Comparison of ENCODE assay signal across 8 cellular contexts in genomic region chr13:46571189-46571901, GRCh38. TPM values are rescaled to one million over a fixed set of nuclear protein-coding genes. Genes with fewer than 3 reads are reported as not detected.
A peak's percentile ranks its signal among the peaks of the same experiment; 100 is the strongest.
DNase-seq lines count a peak whose midpoint lies in the region; ATAC-seq, FAIRE-seq and TF ChIP-seq lines count a peak whose summit lies in the region.
"Had no signal": no experiment of that assay in that cellular context is flagged by ENCODE, and none has a peak within 500 bp of the region (broad histone marks: within the 10 kb centered on the region; RNA-seq: fewer than 3 reads in every experiment).

No MANE protein-coding gene starts in this region.

- H4K8ac ChIP-seq in trophoblast cell (ENCODE audit: low read depth, low read length), result no peak overlapping the region

- peak; percentile 47 for FAIRE-seq in astrocyte (lab: Jason Lieb, UNC)

- H3K27ac ChIP-seq in astrocyte (ENCODE audit: low read depth, low read length) (peak overlapping the region; percentile 40), trophoblast cell (ENCODE audit: low read depth, low read length) (no peak overlapping the region)

- peak overlapping the region; percentile 36 for H2AFZ ChIP-seq in astrocyte (ENCODE audit: low read depth, low read length)
- no peak overlapping the region for H2AFZ ChIP-seq in trophoblast cell (ENCODE audit: insufficient read depth, low read length, poor library complexity)

- peak overlapping the region; percentile 88 for H3K27ac Mint-ChIP-seq in astrocyte (ENCODE audit: unreplicated experiment)

- H3K27me3 ChIP-seq in astrocyte (ENCODE audit: insufficient read depth, low read length), result no peaks in the 10 kb centered on the region
- no peaks in the 10 kb centered on the region for H3K27me3 ChIP-seq in trophoblast cell (ENCODE audit: insufficient read depth, low read length)

- no peak overlapping the region for H2BK12ac ChIP-seq in trophoblast cell (ENCODE audit: low read length)

- H3K9me3 ChIP-seq in astrocyte (ENCODE audit: insufficient read depth, low read depth, low read length) (no peaks in the 10 kb centered on the region), trophoblast cell (ENCODE audit: insufficient read depth, low read depth, low read length) (no peaks in the 10 kb centered on the region)

- H4K91ac ChIP-seq in trophoblast cell (ENCODE audit: low read depth, low read length), result no peak overlapping the region

- H3K4me3 Mint-ChIP-seq in astrocyte (ENCODE audit: unreplicated experiment), result peak overlapping the region; percentile 50

- H3K14ac ChIP-seq in trophoblast cell (ENCODE audit: low read length), result no peak overlapping the region

- H3K36me3 ChIP-seq in astrocyte (ENCODE audit: insufficient read depth, low read length) (no peaks in the 10 kb centered on the region), trophoblast cell (ENCODE audit: control insufficient read depth in 1 of 2, insufficient read depth in 2 of 2, low read length in 2 of 2) (no peaks in the 10 kb centered on the region)

- peaks cover 79% of the 10 kb centered on the region for H4K20me1 ChIP-seq in astrocyte (ENCODE audit: insufficient read depth, low read length)

- peaks cover 5% of the 10 kb centered on the region for H3K36me3 Mint-ChIP-seq in astrocyte (ENCODE audit: low read depth, unreplicated experiment)

- H4K12ac ChIP-seq in trophoblast cell (ENCODE audit: low read depth, low read length), result no peak overlapping the region

- DNase-seq in astrocyte (ENCODE audit: low read depth) (peak; percentile 80), trophoblast cell (peak; percentile 23 to 52), ecto neural progenitor cell (ENCODE audit: low spot score) (no peak), NCI-H774 (lab: John Stamatoyannopoulos, UW) (no peak)
- DNase-seq: activated CD8-positive, alpha-beta memory T cell treated with anti-CD3 and anti-CD28 coated beads, Interleukin-2, amount 50 U/mL, for 4 hours had no signal

- H2AK5ac ChIP-seq in trophoblast cell (ENCODE audit: low read length), result no peak overlapping the region

- H3K4me2 ChIP-seq in astrocyte (ENCODE audit: low read length) (peak overlapping the region; percentile 69), trophoblast cell (ENCODE audit: low read length) (no peak overlapping the region)

- H3K27me3 Mint-ChIP-seq in astrocyte (ENCODE audit: low read depth, unreplicated experiment), result no peaks in the 10 kb centered on the region

- ATAC-seq in GM18519 (IDR thresholded peaks at IDR 0.05; ENCODE audit: low FRiP score, unreplicated experiment) (peak; percentile 53), HG02870 (IDR thresholded peaks at IDR 0.05; ENCODE audit: unreplicated experiment) (peak; percentile 67), GM21447 (IDR thresholded peaks at IDR 0.05; ENCODE audit: unreplicated experiment) (no peak)

- H3K18ac ChIP-seq in trophoblast cell (ENCODE audit: low read length), result no peak overlapping the region

- peaks cover 22% of the 10 kb centered on the region for H3K4me1 ChIP-seq in astrocyte (ENCODE audit: insufficient read depth, low read length)
- peaks cover 5 to 18% of the 10 kb centered on the region in 2 experiments for H3K4me1 ChIP-seq in trophoblast cell (ENCODE audit: control insufficient read depth in 1 of 2, insufficient read depth in 2 of 2, low read length in 2 of 2)

- H3K79me1 ChIP-seq in trophoblast cell (ENCODE audit: low read length), result peaks cover 2% of the 10 kb centered on the region

- no peak overlapping the region for H3K4me3 ChIP-seq in astrocyte (ENCODE audit: insufficient read depth, low read depth, low read length)
- no peak overlapping the region for H3K4me3 ChIP-seq in trophoblast cell (ENCODE audit: low read depth, low read length)

- H3K23ac ChIP-seq in trophoblast cell (ENCODE audit: low read length), result no peak overlapping the region

- no peak for TF ChIP-seq CTCF in astrocyte (IDR thresholded peaks at IDR 0.05; ENCODE audit: insufficient read depth, low read depth, low read length)

- H3K79me2 ChIP-seq in astrocyte (ENCODE audit: insufficient read depth, low read length) (peaks cover 83% of the 10 kb centered on the region), trophoblast cell (ENCODE audit: control insufficient read depth, insufficient read depth, low read length, poor library complexity) (peaks cover 14% of the 10 kb centered on the region)

- no CpG with 5 or more reads among the region's 10 CpGs for WGBS in trophoblast cell (ENCODE audit: extremely low coverage, insufficient coverage, insufficient read length)

- H3K9ac ChIP-seq in astrocyte (ENCODE audit: low read length), result no peak overlapping the region
- H3K9ac ChIP-seq in trophoblast cell (ENCODE audit: low read length), result no peak overlapping the region

- H3K9me3 Mint-ChIP-seq in astrocyte (ENCODE audit: unreplicated experiment), result peaks cover 1% of the 10 kb centered on the region

- no peak overlapping the region for H2BK120ac ChIP-seq in trophoblast cell (ENCODE audit: insufficient read depth, low read length, poor library complexity)

- H3K4ac ChIP-seq in trophoblast cell (ENCODE audit: low read depth, low read length), result no peak overlapping the region

- peaks cover 44% of the 10 kb centered on the region for H3K4me1 Mint-ChIP-seq in astrocyte (ENCODE audit: low read depth, unreplicated experiment)

- H2BK5ac ChIP-seq in trophoblast cell (ENCODE audit: low read depth, low read length, poor library complexity), result no peak overlapping the region

RNA-seq across cellular contexts. Expression of gene LRCH1, which starts 18.4 kb away (rescaled TPM):
- total RNA-seq in astrocyte, result 17.4 and 17.7 TPM in 2 replicates
- polyA plus RNA-seq in trophoblast cell (2013), result 13.9 and 14.1 TPM in 2 replicates

Comparison
In these comparisons a context has a peak if more than half of its experiments do, and no peak if none do; other contexts are left out.
1. DNase-seq: peak in astrocyte (single experiment) and trophoblast cell (2 of 2); none in ecto neural progenitor cell (single experiment) and NCI-H774 (single experiment).